1 cellular context compared by ENCODE assay signal in the genomic region with DNA sequence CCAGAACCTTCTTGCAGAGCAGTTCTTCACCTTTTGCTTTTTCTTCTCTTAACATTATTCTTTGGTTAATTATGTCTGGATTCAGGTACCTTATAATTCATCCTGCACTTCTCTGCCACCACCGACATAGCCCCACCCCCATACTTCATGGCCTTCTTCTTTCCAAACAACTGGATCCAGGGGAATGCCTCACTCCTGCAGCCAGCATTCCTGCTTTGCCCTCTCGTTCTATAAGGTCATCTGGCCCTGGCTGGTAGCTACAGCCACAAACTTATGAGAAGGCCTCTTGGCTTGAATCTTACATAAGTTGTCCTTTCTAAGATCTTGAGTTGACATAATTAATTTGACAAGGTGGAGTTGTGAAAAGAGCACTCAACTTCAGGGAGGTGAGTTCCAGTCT.
TF ChIP-seq lines count a peak whose summit lies in the region.

No MANE protein-coding gene starts in this region.

TF ChIP-seq in GM23338, 12 proteins besides CTCF, POLR2A, EP300 and RAD21 (continued from another document):
- TF ChIP-seq ZNF462 (CRISPR knock-in tag; IDR thresholded peaks at IDR 0.05): no peak
- TF ChIP-seq NANOG (IDR thresholded peaks at IDR 0.05; ENCODE audit: borderline replicate concordance): no peak
- no peak for TF ChIP-seq ZNF114 (CRISPR knock-in tag; IDR thresholded peaks at IDR 0.05)
- no peak for TF ChIP-seq STAT1 (IDR thresholded peaks at IDR 0.05; ENCODE audit: unreplicated experiment)
- no peak for TF ChIP-seq EZH2 (IDR thresholded peaks at IDR 0.05; ENCODE audit: low read depth, unreplicated experiment)
- TF ChIP-seq CREB1 (CRISPR knock-in tag; IDR thresholded peaks at IDR 0.05; ENCODE audit: low read depth): no peak
- no peak for TF ChIP-seq POLR2AphosphoS5 (IDR thresholded peaks at IDR 0.05; ENCODE audit: low read depth)
- TF ChIP-seq, protein P1, sequence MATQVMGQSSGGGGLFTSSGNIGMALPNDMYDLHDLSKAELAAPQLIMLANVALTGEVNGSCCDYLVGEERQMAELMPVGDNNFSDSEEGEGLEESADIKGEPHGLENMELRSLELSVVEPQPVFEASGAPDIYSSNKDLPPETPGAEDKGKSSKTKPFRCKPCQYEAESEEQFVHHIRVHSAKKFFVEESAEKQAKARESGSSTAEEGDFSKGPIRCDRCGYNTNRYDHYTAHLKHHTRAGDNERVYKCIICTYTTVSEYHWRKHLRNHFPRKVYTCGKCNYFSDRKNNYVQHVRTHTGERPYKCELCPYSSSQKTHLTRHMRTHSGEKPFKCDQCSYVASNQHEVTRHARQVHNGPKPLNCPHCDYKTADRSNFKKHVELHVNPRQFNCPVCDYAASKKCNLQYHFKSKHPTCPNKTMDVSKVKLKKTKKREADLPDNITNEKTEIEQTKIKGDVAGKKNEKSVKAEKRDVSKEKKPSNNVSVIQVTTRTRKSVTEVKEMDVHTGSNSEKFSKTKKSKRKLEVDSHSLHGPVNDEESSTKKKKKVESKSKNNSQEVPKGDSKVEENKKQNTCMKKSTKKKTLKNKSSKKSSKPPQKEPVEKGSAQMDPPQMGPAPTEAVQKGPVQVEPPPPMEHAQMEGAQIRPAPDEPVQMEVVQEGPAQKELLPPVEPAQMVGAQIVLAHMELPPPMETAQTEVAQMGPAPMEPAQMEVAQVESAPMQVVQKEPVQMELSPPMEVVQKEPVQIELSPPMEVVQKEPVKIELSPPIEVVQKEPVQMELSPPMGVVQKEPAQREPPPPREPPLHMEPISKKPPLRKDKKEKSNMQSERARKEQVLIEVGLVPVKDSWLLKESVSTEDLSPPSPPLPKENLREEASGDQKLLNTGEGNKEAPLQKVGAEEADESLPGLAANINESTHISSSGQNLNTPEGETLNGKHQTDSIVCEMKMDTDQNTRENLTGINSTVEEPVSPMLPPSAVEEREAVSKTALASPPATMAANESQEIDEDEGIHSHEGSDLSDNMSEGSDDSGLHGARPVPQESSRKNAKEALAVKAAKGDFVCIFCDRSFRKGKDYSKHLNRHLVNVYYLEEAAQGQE (IDR thresholded peaks at IDR 0.05; ENCODE audit: unreplicated experiment): no peak
- no peak for TF ChIP-seq JUNB (IDR thresholded peaks at IDR 0.05; ENCODE audit: unreplicated experiment)
- TF ChIP-seq ETS1 (IDR thresholded peaks at IDR 0.05): no peak
